Comparison of ENCODE assay signal across 26 cellular contexts in genomic region chr1:211495584-211495983, GRCh38. TPM values are rescaled to one million over a fixed set of nuclear protein-coding genes. Genes with fewer than 3 reads are reported as not detected.
"Had no signal": no experiment of that assay in that cellular context is flagged by ENCODE, and none has a peak within 500 bp of the region (broad histone marks: within the 10 kb centered on the region; RNA-seq: fewer than 3 reads in every experiment).

No MANE protein-coding gene starts in this region.

- H3K36me3 ChIP-seq: left ventricle myocardium inferior, neutrophil, ovary, tibial artery, uterus had no signal

- H3K36me3 Mint-ChIP-seq: activated naive CD4-positive, alpha-beta T cell treated with anti-CD3 and anti-CD28 coated beads, Interleukin-2, amount 50 U/mL, for 72 hours; brain; immature natural killer cell; natural killer cell treated with Interleukin-12 subunit alpha and Interleukin-12 subunit beta and Interleukin-15 and Interleukin-18, amount 100 ng/mL, for 72 hours; stimulated activated effector memory CD8-positive, alpha-beta T cell treated with anti-CD3 and anti-CD28 coated beads, Interleukin-12 subunit alpha, Interleukin-12 subunit beta, amount 100 ng/mL, for 72 hours; WTC11 had no signal

- H3K4me1 ChIP-seq: left ventricle myocardium inferior, psoas muscle, tibial artery, uterus had no signal

- H3K9me3 Mint-ChIP-seq: activated naive CD4-positive, alpha-beta T cell treated with anti-CD3 and anti-CD28 coated beads, Interleukin-2, amount 50 U/mL, for 72 hours; immature natural killer cell; natural killer cell treated with Interleukin-12 subunit alpha and Interleukin-12 subunit beta and Interleukin-15 and Interleukin-18, amount 100 ng/mL, for 72 hours; stimulated activated effector memory CD8-positive, alpha-beta T cell treated with anti-CD3 and anti-CD28 coated beads, Interleukin-12 subunit alpha, Interleukin-12 subunit beta, amount 100 ng/mL, for 72 hours; stimulated activated naive CD8-positive, alpha-beta T cell treated with anti-CD3 and anti-CD28 coated beads, Interleukin-15, amount 100 ng/mL, for 72 hours; WTC11 had no signal

- H3K27me3 ChIP-seq: hepatocyte, ovary, uterus had no signal

- DNase-seq: activated gamma-delta T cell treated with Interleukin-2 at 50 U/mL for 16 hours; activated T-cell treated with anti-CD3 and anti-CD28 coated beads, Interleukin-2, amount 50 U/mL, for 1 hour; caudate nucleus; dermis blood vessel endothelial cell; effector CD8-positive, alpha-beta T cell; glutamatergic neuron; immature natural killer cell; left ventricle myocardium inferior; midbrain; ovary; psoas muscle; right cardiac atrium; stimulated activated CD4-positive, alpha-beta T cell treated with anti-CD3 and anti-CD28 coated beads, Interleukin-2, amount 100 ng/mL, for 24 hours; stimulated activated naive CD8-positive, alpha-beta T cell treated with anti-CD3 and anti-CD28 coated beads, Interleukin-15, amount 100 ng/mL, for 72 hours; tibial artery; uterus had no signal

- H3K4me3 Mint-ChIP-seq: brain; immature natural killer cell; natural killer cell treated with Interleukin-12 subunit alpha and Interleukin-12 subunit beta and Interleukin-15 and Interleukin-18, amount 100 ng/mL, for 72 hours; stimulated activated effector memory CD8-positive, alpha-beta T cell treated with anti-CD3 and anti-CD28 coated beads, Interleukin-12 subunit alpha, Interleukin-12 subunit beta, amount 100 ng/mL, for 72 hours; stimulated activated naive CD8-positive, alpha-beta T cell treated with anti-CD3 and anti-CD28 coated beads, Interleukin-15, amount 100 ng/mL, for 72 hours; WTC11 had no signal

- ATAC-seq: activated naive CD4-positive, alpha-beta T cell treated with anti-CD3 and anti-CD28 coated beads, Interleukin-2, amount 50 U/mL, for 72 hours; natural killer cell treated with Interleukin-12 subunit alpha and Interleukin-12 subunit beta and Interleukin-15 and Interleukin-18, amount 100 ng/mL, for 72 hours; psoas muscle; right cardiac atrium; stimulated activated effector memory CD8-positive, alpha-beta T cell treated with anti-CD3 and anti-CD28 coated beads, Interleukin-12 subunit alpha, Interleukin-12 subunit beta, amount 100 ng/mL, for 72 hours; stimulated activated naive CD8-positive, alpha-beta T cell treated with anti-CD3 and anti-CD28 coated beads, Interleukin-15, amount 100 ng/mL, for 72 hours; WTC11 had no signal

- H3K27me3 Mint-ChIP-seq: stimulated activated naive CD8-positive, alpha-beta T cell treated with anti-CD3 and anti-CD28 coated beads, Interleukin-15, amount 100 ng/mL, for 72 hours had no signal

- H3K27ac Mint-ChIP-seq: activated naive CD4-positive, alpha-beta T cell treated with anti-CD3 and anti-CD28 coated beads, Interleukin-2, amount 50 U/mL, for 72 hours; brain; immature natural killer cell; natural killer cell treated with Interleukin-12 subunit alpha and Interleukin-12 subunit beta and Interleukin-15 and Interleukin-18, amount 100 ng/mL, for 72 hours; stimulated activated effector memory CD8-positive, alpha-beta T cell treated with anti-CD3 and anti-CD28 coated beads, Interleukin-12 subunit alpha, Interleukin-12 subunit beta, amount 100 ng/mL, for 72 hours; stimulated activated naive CD8-positive, alpha-beta T cell treated with anti-CD3 and anti-CD28 coated beads, Interleukin-15, amount 100 ng/mL, for 72 hours; WTC11 had no signal

- H3K9me3 ChIP-seq: left ventricle myocardium inferior, neutrophil, ovary, psoas muscle, tibial artery, uterus had no signal

- H3K27ac ChIP-seq: hepatocyte, left ventricle myocardium inferior, neutrophil, ovary, psoas muscle, tibial artery, uterus had no signal

- H3K4me1 Mint-ChIP-seq: immature natural killer cell; stimulated activated effector memory CD8-positive, alpha-beta T cell treated with anti-CD3 and anti-CD28 coated beads, Interleukin-12 subunit alpha, Interleukin-12 subunit beta, amount 100 ng/mL, for 72 hours; WTC11 had no signal

- H3K4me3 ChIP-seq: hepatocyte, left ventricle myocardium inferior, ovary, psoas muscle, tibial artery, uterus had no signal

RNA-seq across cellular contexts. Expression of gene RD3, which starts 3.6 kb away (rescaled TPM):
- total RNA-seq: activated naive CD4-positive, alpha-beta T cell treated with anti-CD3 and anti-CD28 coated beads, Interleukin-2, amount 50 U/mL, for 72 hours; aorta; dermis blood vessel endothelial cell; frontal cortex; hepatocyte; kidney epithelial cell; left ventricle myocardium inferior; natural killer cell treated with Interleukin-12 subunit alpha and Interleukin-12 subunit beta and Interleukin-15 and Interleukin-18, amount 100 ng/mL, for 72 hours; ovary; psoas muscle had no signal
